In genomic region chr12:130413909-130414308, GRCh38 we compare ENCODE assay signal across 20 cellular contexts.
"Had no signal": no experiment of that assay in that cellular context is flagged by ENCODE, and none has a peak within 500 bp of the region (broad histone marks: within the 10 kb centered on the region; RNA-seq: fewer than 3 reads in every experiment).

No MANE protein-coding gene starts in this region.

- H3K27me3 ChIP-seq: MG63 had no signal

- H3K36me3 ChIP-seq: MG63 had no signal

- H3K27ac ChIP-seq: RWPE1 had no signal

- DNase-seq: IMR-90, Karpas-422, KG1, MG63, NCI-H1092, NCI-H1105 treated with DMSO at 0.1 percent for 48 hours, NCI-H1417 treated with DMSO at 0.1 percent for 48 hours, NCI-H146, NCI-H1694 treated with DMSO at 0.1 percent for 48 hours, NCI-H1930, NCI-H2081, NCI-H2107, NCI-H2227 treated with DMSO at 0.1 percent for 48 hours, NCI-H524 treated with DMSO at 0.1 percent for 48 hours, NCI-H69, NCI-H774, SHP77, SK-N-SH had no signal

- H3K9me3 ChIP-seq: MG63, SK-N-SH had no signal

- H3K4me3 ChIP-seq: MG63 had no signal

- ATAC-seq: HepG2 had no signal
